Comparison of ENCODE assay signal across 12 cellular contexts in the genomic region with DNA sequence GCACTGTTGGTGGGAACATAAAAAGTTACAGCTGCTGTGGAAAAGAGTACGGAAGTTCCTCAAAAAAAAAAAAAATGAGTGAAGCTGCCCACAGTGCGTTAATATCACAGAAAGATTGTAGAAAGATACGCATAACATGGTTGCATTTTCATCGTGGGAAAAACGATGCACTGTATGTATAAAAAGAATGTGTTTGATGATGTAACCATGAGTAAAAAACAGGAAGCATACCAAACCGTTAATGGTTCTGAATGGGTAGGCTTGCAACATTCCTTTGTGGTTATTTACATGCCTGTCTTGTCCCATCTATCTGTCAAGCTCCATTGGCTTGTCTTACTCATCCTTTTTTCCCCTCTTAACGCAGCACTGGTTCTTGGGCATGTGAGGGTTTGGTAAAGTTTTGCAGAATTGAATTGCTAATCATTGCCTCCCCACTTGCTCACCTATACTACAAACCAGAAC.
DNase-seq lines count a peak whose midpoint lies in the region; ATAC-seq and TF ChIP-seq lines count a peak whose summit lies in the region.
"Had no signal": no experiment of that assay in that cellular context is flagged by ENCODE, and none has a peak within 500 bp of the region (broad histone marks: within the 10 kb centered on the region; RNA-seq: fewer than 3 reads in every experiment).

No MANE protein-coding gene starts in this region.

- peak; percentile 74 for ATAC-seq in SK-N-SH treated with all-trans-retinoic acid at 6 μM for 48 hours
- ATAC-seq in HG03439 (IDR thresholded peaks at IDR 0.05; ENCODE audit: unreplicated experiment): no peak
- no peak for ATAC-seq in HG02981 (IDR thresholded peaks at IDR 0.05; ENCODE audit: unreplicated experiment)
- ATAC-seq: activated T-helper 17 cell treated with anti-CD3 and anti-CD28 coated beads, Interleukin-2, amount 50 U/mL, for 72 hours had no signal

- DNase-seq in ACHN (peak; percentile 97), HPDE6-E6E7 (ENCODE audit: extremely low spot score) (peak; percentile 63), foreskin fibroblast (peak; percentile 87 to 91), T-helper 2 cell (no peak), posterior cingulate gyrus (no peak)
- DNase-seq: CD4-positive, CD25-positive, alpha-beta regulatory T cell; esophagus squamous epithelium; NCI-H1105 treated with DMSO at 0.1 percent for 48 hours had no signal

- in situ Hi-C loops in ACHN (cut with HindIII; ENCODE audit: low pct_ligation_motif_present, low pct_unique_long_range_greater_than_20kb, low sequenced_read_pairs): no loop called here

- intact Hi-C loops in posterior cingulate gyrus (cut with DNase I): loop anchor here (5.0 to 10.0 kb wide), 2 partner anchors 67 to 200 kb away; a partner anchor contains a TSS

- H3K4me3 ChIP-seq in foreskin fibroblast (ENCODE audit: low read depth in 1 of 2, low read length in 2 of 2): no peak overlapping the region
- H3K4me3 ChIP-seq: esophagus squamous epithelium had no signal

- TF ChIP-seq CTCF in foreskin fibroblast (IDR thresholded peaks at IDR 0.05; ENCODE audit: low read depth, low read length): no peak

TF ChIP-seq in SK-N-SH treated with all-trans-retinoic acid at 6 μM for 48 hours, 23 proteins besides CTCF, POLR2A, EP300 and RAD21:
- TF ChIP-seq ISL1 (CRISPR knock-in tag; IDR thresholded peaks at IDR 0.05): peak; percentile 78
- TF ChIP-seq, protein P1, sequence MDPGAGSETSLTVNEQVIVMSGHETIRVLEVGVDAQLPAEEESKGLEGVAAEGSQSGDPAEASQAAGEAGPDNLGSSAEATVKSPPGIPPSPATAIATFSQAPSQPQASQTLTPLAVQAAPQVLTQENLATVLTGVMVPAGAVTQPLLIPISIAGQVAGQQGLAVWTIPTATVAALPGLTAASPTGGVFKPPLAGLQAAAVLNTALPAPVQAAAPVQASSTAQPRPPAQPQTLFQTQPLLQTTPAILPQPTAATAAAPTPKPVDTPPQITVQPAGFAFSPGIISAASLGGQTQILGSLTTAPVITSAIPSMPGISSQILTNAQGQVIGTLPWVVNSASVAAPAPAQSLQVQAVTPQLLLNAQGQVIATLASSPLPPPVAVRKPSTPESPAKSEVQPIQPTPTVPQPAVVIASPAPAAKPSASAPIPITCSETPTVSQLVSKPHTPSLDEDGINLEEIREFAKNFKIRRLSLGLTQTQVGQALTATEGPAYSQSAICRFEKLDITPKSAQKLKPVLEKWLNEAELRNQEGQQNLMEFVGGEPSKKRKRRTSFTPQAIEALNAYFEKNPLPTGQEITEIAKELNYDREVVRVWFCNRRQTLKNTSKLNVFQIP (CRISPR knock-in tag; IDR thresholded peaks at IDR 0.05; ENCODE audit: borderline replicate concordance, low read depth): no peak
- peak; percentile 53; the same call in 1 of the 2 replicates for TF ChIP-seq TOX (CRISPR knock-in tag; IDR thresholded peaks at IDR 0.05; ENCODE audit: borderline replicate concordance)

Comparison
In these comparisons a context has a peak if more than half of its experiments do, and no peak if none do; other contexts are left out.
1. DNase-seq: peak in ACHN (single experiment), HPDE6-E6E7 (single experiment) and foreskin fibroblast (2 of 2); none in T-helper 2 cell (0 of 5) and posterior cingulate gyrus (0 of 10).